8 cellular contexts compared by ENCODE assay signal in the genomic region with DNA sequence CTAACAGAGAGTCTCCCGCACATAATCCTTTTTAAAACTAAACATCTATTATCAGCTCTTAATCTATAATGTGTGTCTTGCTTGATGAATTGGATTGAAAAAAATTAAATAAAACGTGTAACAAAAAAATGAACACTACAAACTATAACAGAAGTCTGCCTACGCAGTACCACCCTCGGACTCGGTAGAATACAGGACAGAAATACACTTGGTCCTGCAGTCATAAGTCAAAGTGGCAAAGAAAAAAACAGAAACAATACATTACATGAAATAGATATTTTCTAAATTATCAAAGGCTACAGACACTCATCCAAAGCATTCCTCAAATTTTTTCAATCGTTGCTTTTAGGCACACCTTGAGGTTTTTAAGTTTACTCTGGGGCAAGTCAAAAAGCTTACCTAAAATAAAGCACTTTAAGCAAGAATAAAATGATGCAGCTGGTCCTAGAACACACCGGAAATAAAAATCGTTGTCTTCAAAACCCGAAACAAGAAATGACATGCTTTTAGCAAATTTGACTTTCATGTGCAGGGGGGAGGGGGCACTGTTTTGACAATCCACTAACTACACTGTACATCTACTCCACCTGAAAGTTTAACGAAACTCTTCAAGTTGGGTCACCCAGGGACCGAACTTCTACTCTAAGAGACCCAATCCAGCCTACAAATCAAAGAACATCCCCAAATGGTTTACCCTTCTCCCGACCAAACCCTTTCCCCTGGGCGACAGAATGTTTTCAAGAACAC. TPM values are rescaled to one million over a fixed set of nuclear protein-coding genes. Genes with fewer than 3 reads are reported as not detected.
A peak's percentile ranks its signal among the peaks of the same experiment; 100 is the strongest.
DNase-seq lines count a peak whose midpoint lies in the region; ATAC-seq and TF ChIP-seq lines count a peak whose summit lies in the region.

No MANE protein-coding gene starts in this region.

- peak overlapping the region; percentile 89 to 94 (median 93) for H3K9ac ChIP-seq in skeletal muscle tissue (ENCODE audit: low read depth in 1 of 3, low read length in 3 of 3)

- DNase-seq in GM10266 (ENCODE audit: extremely low spot score): peak; percentile 21
- peak; percentile 59 to 70 for DNase-seq in activated T-cell treated with anti-CD3 and anti-CD28 coated beads, Interleukin-2, amount 50 U/mL, for 72 hours
- peak; percentile 52 for DNase-seq in globus pallidus (ENCODE audit: low spot score)
- DNase-seq in NOMO-1 treated with DMSO at 0.1 percent for 48 hours (lab: John Stamatoyannopoulos, UW; ENCODE audit: unreplicated experiment): no peak
- DNase-seq in G401 (ENCODE audit: low spot score): no peak
- no peak for DNase-seq in NCI-H2196 (lab: John Stamatoyannopoulos, UW; ENCODE audit: unreplicated experiment)

- peaks cover 12 to 17% (median 16%) of the 10 kb centered on the region in 3 donors for H3K4me1 ChIP-seq in skeletal muscle tissue (ENCODE audit: control insufficient read depth in 3 of 3, insufficient read depth in 3 of 3, low read length in 3 of 3)

- H3K9me3 ChIP-seq in skeletal muscle tissue (ENCODE audit: control insufficient read depth in 3 of 3, low read length in 3 of 3): no peaks in the 10 kb centered on the region

- H3K27ac Mint-ChIP-seq in activated T-cell treated with anti-CD3 and anti-CD28 coated beads, Interleukin-2, amount 50 U/mL, for 72 hours: peak overlapping the region; percentile 99

- no peaks in the 10 kb centered on the region for H3K27me3 ChIP-seq in skeletal muscle tissue (ENCODE audit: control insufficient read depth in 3 of 3, insufficient read depth in 3 of 3, low read length in 3 of 3)

- no peaks in the 10 kb centered on the region for H3K27me3 Mint-ChIP-seq in activated T-cell treated with anti-CD3 and anti-CD28 coated beads, Interleukin-2, amount 50 U/mL, for 72 hours (ENCODE audit: low read depth)

- H3K4me3 ChIP-seq in skeletal muscle tissue (ENCODE audit: low read length in 3 of 3): peak overlapping the region; percentile 96 to 99 (median 97)

- ATAC-seq in HG03354 (IDR thresholded peaks at IDR 0.05; ENCODE audit: poor library complexity, severe bottlenecking, unreplicated experiment): peak; percentile 22
- ATAC-seq in activated T-cell treated with anti-CD3 and anti-CD28 coated beads, Interleukin-2, amount 50 U/mL, for 72 hours (replicated peaks in 1 of 2): peak; percentile 24 to 28

- H3K27ac ChIP-seq in skeletal muscle tissue (ENCODE audit: low read depth, low read length): peak overlapping the region; percentile 94

- no peak for TF ChIP-seq CTCF in GM10266 (IDR thresholded peaks at IDR 0.05; ENCODE audit: control insufficient read depth, insufficient read depth, low read depth, missing control alignments)

- H3K9me3 Mint-ChIP-seq in activated T-cell treated with anti-CD3 and anti-CD28 coated beads, Interleukin-2, amount 50 U/mL, for 72 hours: no peaks in the 10 kb centered on the region

- in situ Hi-C loops in G401 (cut with HindIII; ENCODE audit: low sequenced_read_pairs): no loop called here

- peaks cover 6 to 12% of the 10 kb centered on the region in 2 donors for H3K36me3 Mint-ChIP-seq in activated T-cell treated with anti-CD3 and anti-CD28 coated beads, Interleukin-2, amount 50 U/mL, for 72 hours (ENCODE audit: insufficient read depth in 2 of 2)

- H3K36me3 ChIP-seq in skeletal muscle tissue (ENCODE audit: control insufficient read depth in 3 of 3, insufficient read depth in 3 of 3, low read length in 3 of 3): no peaks in the 10 kb centered on the region

- H3K4me1 Mint-ChIP-seq in activated T-cell treated with anti-CD3 and anti-CD28 coated beads, Interleukin-2, amount 50 U/mL, for 72 hours (ENCODE audit: low read depth): peaks cover 46% of the 10 kb centered on the region

- peak overlapping the region; percentile 94 to 95 for H3K4me3 Mint-ChIP-seq in activated T-cell treated with anti-CD3 and anti-CD28 coated beads, Interleukin-2, amount 50 U/mL, for 72 hours

RNA-seq across cellular contexts. Expression of a gene that starts 1.3 kb away (rescaled TPM):
- 100 to 1,000 TPM in 1 of 2 donors, 10 to 100 TPM in 1; 96.5 to 108 TPM for total RNA-seq in activated T-cell treated with anti-CD3 and anti-CD28 coated beads, Interleukin-2, amount 50 U/mL, for 72 hours
- 50.1 TPM for total RNA-seq in skeletal muscle tissue
- total RNA-seq in G401 (2014; rRNA removed; shearing (Covaris generic)): 60.7 and 117 TPM in 2 replicates

RNA-seq across cellular contexts. Expression of a gene that starts 22.9 kb away (rescaled TPM):
- total RNA-seq in activated T-cell treated with anti-CD3 and anti-CD28 coated beads, Interleukin-2, amount 50 U/mL, for 72 hours: 10 to 100 TPM; 10.6 to 12.3 TPM
- 9.4 TPM for total RNA-seq in skeletal muscle tissue
- 6.0 and 10.3 TPM in 2 replicates for total RNA-seq in G401 (2014; rRNA removed; shearing (Covaris generic))

Comparison
In these comparisons a context has a peak if more than half of its experiments do, and no peak if none do; other contexts are left out.
1. DNase-seq: peak in GM10266 (single experiment), activated T-cell treated with anti-CD3 and anti-CD28 coated beads, Interleukin-2, amount 50 U/mL, for 72 hours (2 of 2) and globus pallidus (single experiment); none in NOMO-1 treated with DMSO at 0.1 percent for 48 hours (single experiment), G401 (single experiment) and NCI-H2196 (single experiment).